Comparison of ENCODE assay signal across 21 cellular contexts in genomic region chr14:91303924-91304229, GRCh38. TPM values are rescaled to one million over a fixed set of nuclear protein-coding genes. Genes with fewer than 3 reads are reported as not detected.
DNase-seq lines count a peak whose midpoint lies in the region; ATAC-seq and TF ChIP-seq lines count a peak whose summit lies in the region.
"Had no signal": no experiment of that assay in that cellular context is flagged by ENCODE, and none has a peak within 500 bp of the region (broad histone marks: within the 10 kb centered on the region; RNA-seq: fewer than 3 reads in every experiment).

No MANE protein-coding gene starts in this region.

- peak overlapping the region; percentile 40 for H2BK15ac ChIP-seq in neuronal stem cell (ENCODE audit: low read length)

- H2BK12ac ChIP-seq in neuronal stem cell (ENCODE audit: low read length): no peak overlapping the region

- peak overlapping the region; percentile 63 for H3K9ac ChIP-seq in HUES6 (ENCODE audit: low read length)
- H3K9ac ChIP-seq in neuronal stem cell (ENCODE audit: low read depth, low read length, poor library complexity): peak overlapping the region; percentile 91
- H3K9ac ChIP-seq: BLaER1 treated with 17β-estradiol and CSF1 and Interleukin-3, amounts not matched to agents 10 nM and 100 nM had no signal

- H3K27me3 ChIP-seq in HUES6 (ENCODE audit: control insufficient read depth, insufficient read depth, low read length) (no peaks in the 10 kb centered on the region), neuronal stem cell (ENCODE audit: control insufficient read depth in 3 of 3, insufficient read depth in 3 of 3, low read depth in 1 of 3, low read length in 3 of 3) (no peaks in the 10 kb centered on the region), psoas muscle (ENCODE audit: insufficient read depth in 3 of 3, low read length in 2 of 3) (no peaks in the 10 kb centered on the region)
- H3K27me3 ChIP-seq: BLaER1 treated with 17β-estradiol and CSF1 and Interleukin-3, amounts not matched to agents 10 nM and 100 nM; SJSA1 had no signal

- H2AK5ac ChIP-seq in neuronal stem cell (ENCODE audit: low read depth, low read length): peak overlapping the region; percentile 21

- DNase-seq in activated T-cell treated with anti-CD3 and anti-CD28 coated beads, Interleukin-2, amount 50 U/mL, for 24 hours: no peak
- DNase-seq in activated T-cell treated with anti-CD3 and anti-CD28 coated beads, Interleukin-2, amount 50 U/mL, for 1 hour: no peak
- no peak for DNase-seq in effector memory CD8-positive, alpha-beta T cell
- DNase-seq in neuronal stem cell (ENCODE audit: low spot score): no peak
- no peak for DNase-seq in psoas muscle
- no peak for DNase-seq in GM03348 (ENCODE audit: low spot score)
- DNase-seq: activated B cell treated with CpG ODN at 0.5 μM for 24 hours, DMS 273 treated with DMSO at 0.1 percent for 48 hours, GF-D8, NCI-H1694, NCI-H774, substantia nigra had no signal

- no peaks in the 10 kb centered on the region for H3K9me3 Mint-ChIP-seq in activated T-cell treated with anti-CD3 and anti-CD28 coated beads, Interleukin-2, amount 50 U/mL, for 24 hours
- H3K9me3 Mint-ChIP-seq in effector memory CD8-positive, alpha-beta T cell: no peaks in the 10 kb centered on the region
- H3K9me3 Mint-ChIP-seq: activated B cell treated with CpG ODN at 0.5 μM for 24 hours; naive thymus-derived CD8-positive, alpha-beta T cell had no signal

- H4K91ac ChIP-seq in neuronal stem cell (ENCODE audit: low read depth, low read length, poor library complexity): peak overlapping the region; percentile 35

- no peaks in the 10 kb centered on the region for H3K9me3 ChIP-seq in HUES6 (ENCODE audit: control insufficient read depth, insufficient read depth, low read depth, low read length)
- H3K9me3 ChIP-seq in neuronal stem cell (replicated peaks in 1 of 2; ENCODE audit: control insufficient read depth in 2 of 2, insufficient read depth in 1 of 2, low read depth in 1 of 2, low read length in 2 of 2): no peaks in the 10 kb centered on the region
- no peaks in the 10 kb centered on the region for H3K9me3 ChIP-seq in psoas muscle
- H3K9me3 ChIP-seq: BLaER1 treated with 17β-estradiol and CSF1 and Interleukin-3, amounts not matched to agents 10 nM and 100 nM; SJSA1 had no signal

- no peaks in the 10 kb centered on the region for H3K27me3 Mint-ChIP-seq in activated T-cell treated with anti-CD3 and anti-CD28 coated beads, Interleukin-2, amount 50 U/mL, for 24 hours
- H3K27me3 Mint-ChIP-seq in effector memory CD8-positive, alpha-beta T cell: no peaks in the 10 kb centered on the region
- H3K27me3 Mint-ChIP-seq: activated B cell treated with CpG ODN at 0.5 μM for 24 hours; naive thymus-derived CD8-positive, alpha-beta T cell; T-helper 17 cell had no signal

- intact Hi-C loops in psoas muscle (cut with DNase I): no loop called here

- H2BK5ac ChIP-seq in neuronal stem cell (ENCODE audit: low read length): no peak overlapping the region

- peaks cover 72% of the 10 kb centered on the region for H3K4me1 Mint-ChIP-seq in activated T-cell treated with anti-CD3 and anti-CD28 coated beads, Interleukin-2, amount 50 U/mL, for 24 hours (ENCODE audit: low read depth)
- H3K4me1 Mint-ChIP-seq in effector memory CD8-positive, alpha-beta T cell (ENCODE audit: low read depth in 2 of 2): peaks cover 17 to 36% of the 10 kb centered on the region in 2 donors

- H3K14ac ChIP-seq in neuronal stem cell (ENCODE audit: low read length): peak overlapping the region; percentile 97

- no peak for ATAC-seq in effector memory CD8-positive, alpha-beta T cell (replicated peaks)
- ATAC-seq in HG03354 (IDR thresholded peaks at IDR 0.05; ENCODE audit: poor library complexity, severe bottlenecking, unreplicated experiment) (no peak), psoas muscle (no peak)

- TF ChIP-seq CTCF in psoas muscle (IDR thresholded peaks at IDR 0.05): no peak

- peak overlapping the region; percentile 77 for H3K23ac ChIP-seq in neuronal stem cell (ENCODE audit: low read depth, low read length, poor library complexity)

- peaks cover 34% of the 10 kb centered on the region for H3K4me1 ChIP-seq in HUES6 (ENCODE audit: control insufficient read depth, insufficient read depth, low read length)
- peaks cover 0 to 10% of the 10 kb centered on the region in 2 donors for H3K4me1 ChIP-seq in neuronal stem cell (ENCODE audit: control insufficient read depth in 2 of 2, insufficient read depth in 1 of 2, low read depth in 1 of 2, low read length in 2 of 2)
- H3K4me1 ChIP-seq in psoas muscle: no peaks in the 10 kb centered on the region
- H3K4me1 ChIP-seq: SJSA1 had no signal

- peaks cover 2% of the 10 kb centered on the region for H3K79me1 ChIP-seq in neuronal stem cell (ENCODE audit: low read depth, low read length)

- H3K36me3 Mint-ChIP-seq in activated T-cell treated with anti-CD3 and anti-CD28 coated beads, Interleukin-2, amount 50 U/mL, for 24 hours (ENCODE audit: low read depth): peaks cover 99% of the 10 kb centered on the region
- H3K36me3 Mint-ChIP-seq in effector memory CD8-positive, alpha-beta T cell (ENCODE audit: insufficient read depth): peaks cover 100% of the 10 kb centered on the region

- no peak overlapping the region for H2AFZ ChIP-seq in neuronal stem cell (ENCODE audit: low read length)

- peak overlapping the region; percentile 9 for H2BK120ac ChIP-seq in neuronal stem cell (ENCODE audit: low read depth, low read length)

- no CpG with 5 or more reads among the region's 18 CpGs for WGBS in neuronal stem cell (ENCODE audit: extremely low coverage in 2 of 2, insufficient read length in 2 of 2, insufficient replicate concordance in 1 of 2), 2 donors
- 77 to 81% (median 80%) methylated on average over 18 of the region's 18 CpGs for WGBS in psoas muscle, 3 donors

- peak overlapping the region; percentile 94 for H3K18ac ChIP-seq in neuronal stem cell (ENCODE audit: low read length)

- peak overlapping the region; percentile 99 for H3K27ac Mint-ChIP-seq in activated T-cell treated with anti-CD3 and anti-CD28 coated beads, Interleukin-2, amount 50 U/mL, for 24 hours
- H3K27ac Mint-ChIP-seq in effector memory CD8-positive, alpha-beta T cell: peak overlapping the region; percentile 44 to 70

- H4K8ac ChIP-seq in neuronal stem cell (ENCODE audit: low read depth, low read length): no peak overlapping the region

- H3K4me3 Mint-ChIP-seq in activated T-cell treated with anti-CD3 and anti-CD28 coated beads, Interleukin-2, amount 50 U/mL, for 24 hours: no peak overlapping the region
- no peak overlapping the region for H3K4me3 Mint-ChIP-seq in effector memory CD8-positive, alpha-beta T cell
- H3K4me3 Mint-ChIP-seq: activated B cell treated with CpG ODN at 0.5 μM for 24 hours; naive thymus-derived CD8-positive, alpha-beta T cell; T-helper 17 cell had no signal

- H3K36me3 ChIP-seq in HUES6 (ENCODE audit: control insufficient read depth, insufficient read depth, low read length): peaks cover 50% of the 10 kb centered on the region
- peaks cover 57 to 97% of the 10 kb centered on the region in 2 donors for H3K36me3 ChIP-seq in neuronal stem cell (replicated peaks in 1 of 2; ENCODE audit: control insufficient read depth in 2 of 2, insufficient read depth in 2 of 2, low read length in 2 of 2)
- H3K36me3 ChIP-seq in psoas muscle (ENCODE audit: insufficient read depth in 1 of 2, low read depth in 1 of 2): peaks cover 0 to 2% of the 10 kb centered on the region in 2 donors
- H3K36me3 ChIP-seq: SJSA1 had no signal

- H3K4me3 ChIP-seq in HUES6 (ENCODE audit: low read depth, low read length): peak overlapping the region; percentile 38
- peak overlapping the region in 1 of 2 donors; percentile 56 for H3K4me3 ChIP-seq in neuronal stem cell (ENCODE audit: low read length in 2 of 2)
- H3K4me3 ChIP-seq in psoas muscle: no peak overlapping the region
- H3K4me3 ChIP-seq: BLaER1 treated with 17β-estradiol and CSF1 and Interleukin-3, amounts not matched to agents 10 nM and 100 nM; GM12878; lung; SJSA1; skin epidermis had no signal

- H3K27ac ChIP-seq in HUES6 (ENCODE audit: low read depth, low read length) (peak overlapping the region; percentile 16), neuronal stem cell (replicated peaks; ENCODE audit: low read length) (peak overlapping the region; percentile 69), psoas muscle (no peak overlapping the region)
- H3K27ac ChIP-seq: BLaER1 treated with 17β-estradiol and CSF1 and Interleukin-3, amounts not matched to agents 10 nM and 100 nM; SJSA1 had no signal

- H3K4ac ChIP-seq in neuronal stem cell (ENCODE audit: low read length): no peak overlapping the region

- H3K4me2 ChIP-seq in neuronal stem cell (ENCODE audit: insufficient read depth, low read length, poor library complexity, severe bottlenecking): peak overlapping the region; percentile 40
- H3K4me2 ChIP-seq: BLaER1 treated with 17β-estradiol and CSF1 and Interleukin-3, amounts not matched to agents 10 nM and 100 nM had no signal

RNA-seq across cellular contexts. Expression of gene GPR68, which starts 59.4 kb away (rescaled TPM):
- polyA plus RNA-seq in neuronal stem cell (2013, experiment 1 of 2): 0.70 TPM
- polyA plus RNA-seq in neuronal stem cell (2013, experiment 2 of 2): 0.61 TPM
- total RNA-seq in psoas muscle: under 1 TPM; 0.08 to 0.27 (median 0.18) TPM
- under 1 TPM in 2 of 3 donors, not detected in 1; 0.03 to 0.15 TPM for polyA plus RNA-seq in psoas muscle
- total RNA-seq: SJSA1 had no signal
